Comparison of ENCODE assay signal across 2 cellular contexts in the genomic region with DNA sequence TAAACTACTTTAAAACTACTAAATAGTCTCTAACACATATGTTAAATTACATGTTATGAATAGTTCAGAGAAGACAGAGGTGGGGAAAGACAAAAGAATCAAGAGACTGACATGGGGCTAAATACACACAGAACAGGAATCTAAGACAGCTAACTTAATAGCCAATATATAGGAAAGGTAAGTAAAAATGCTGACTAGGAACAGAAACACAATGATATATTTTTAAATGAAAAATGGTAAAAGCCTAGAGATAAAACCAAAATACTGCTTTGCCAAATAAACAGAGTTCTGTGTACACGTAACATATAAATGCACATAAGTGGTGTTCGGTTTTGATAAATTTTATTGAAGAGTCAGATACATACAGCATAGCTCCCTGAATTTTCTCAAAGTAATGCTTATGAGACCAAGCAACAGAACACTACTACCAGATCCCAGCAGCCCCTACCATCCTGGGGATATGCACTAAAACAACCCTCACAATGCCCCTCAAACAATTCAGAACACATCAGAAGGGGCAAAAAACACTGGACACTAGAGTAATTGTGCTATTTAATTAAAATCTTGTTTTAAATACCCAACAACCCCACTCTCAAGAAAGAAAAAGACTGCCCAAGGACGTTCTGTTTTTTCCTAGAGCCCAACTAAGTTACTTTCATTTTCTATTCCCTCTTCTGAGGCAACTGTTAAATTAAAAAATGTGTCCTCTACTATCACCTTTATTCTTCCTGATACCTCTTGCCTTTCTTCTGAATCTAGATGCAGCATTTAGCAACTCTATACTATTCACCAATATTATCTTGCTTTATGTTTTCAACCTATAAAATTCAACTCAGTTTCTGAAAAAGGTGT.
A peak's percentile ranks its signal among the peaks of the same experiment; 100 is the strongest.
TF ChIP-seq lines count a peak whose summit lies in the region.

No MANE protein-coding gene starts in this region.

TF ChIP-seq in liver, 16 proteins besides CTCF, POLR2A, EP300 and RAD21 (continued from another document):
- TF ChIP-seq, protein P1, sequence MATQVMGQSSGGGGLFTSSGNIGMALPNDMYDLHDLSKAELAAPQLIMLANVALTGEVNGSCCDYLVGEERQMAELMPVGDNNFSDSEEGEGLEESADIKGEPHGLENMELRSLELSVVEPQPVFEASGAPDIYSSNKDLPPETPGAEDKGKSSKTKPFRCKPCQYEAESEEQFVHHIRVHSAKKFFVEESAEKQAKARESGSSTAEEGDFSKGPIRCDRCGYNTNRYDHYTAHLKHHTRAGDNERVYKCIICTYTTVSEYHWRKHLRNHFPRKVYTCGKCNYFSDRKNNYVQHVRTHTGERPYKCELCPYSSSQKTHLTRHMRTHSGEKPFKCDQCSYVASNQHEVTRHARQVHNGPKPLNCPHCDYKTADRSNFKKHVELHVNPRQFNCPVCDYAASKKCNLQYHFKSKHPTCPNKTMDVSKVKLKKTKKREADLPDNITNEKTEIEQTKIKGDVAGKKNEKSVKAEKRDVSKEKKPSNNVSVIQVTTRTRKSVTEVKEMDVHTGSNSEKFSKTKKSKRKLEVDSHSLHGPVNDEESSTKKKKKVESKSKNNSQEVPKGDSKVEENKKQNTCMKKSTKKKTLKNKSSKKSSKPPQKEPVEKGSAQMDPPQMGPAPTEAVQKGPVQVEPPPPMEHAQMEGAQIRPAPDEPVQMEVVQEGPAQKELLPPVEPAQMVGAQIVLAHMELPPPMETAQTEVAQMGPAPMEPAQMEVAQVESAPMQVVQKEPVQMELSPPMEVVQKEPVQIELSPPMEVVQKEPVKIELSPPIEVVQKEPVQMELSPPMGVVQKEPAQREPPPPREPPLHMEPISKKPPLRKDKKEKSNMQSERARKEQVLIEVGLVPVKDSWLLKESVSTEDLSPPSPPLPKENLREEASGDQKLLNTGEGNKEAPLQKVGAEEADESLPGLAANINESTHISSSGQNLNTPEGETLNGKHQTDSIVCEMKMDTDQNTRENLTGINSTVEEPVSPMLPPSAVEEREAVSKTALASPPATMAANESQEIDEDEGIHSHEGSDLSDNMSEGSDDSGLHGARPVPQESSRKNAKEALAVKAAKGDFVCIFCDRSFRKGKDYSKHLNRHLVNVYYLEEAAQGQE (IDR thresholded peaks at IDR 0.05) = no peak
- TF ChIP-seq SP1 (IDR thresholded peaks at IDR 0.05) (no peak), EGR1 (IDR thresholded peaks at IDR 0.05; ENCODE audit: low read depth in 2 of 2) (no peak), GABPA (IDR thresholded peaks at IDR 0.05 in 1 of 2, conservative IDR thresholded peaks at IDR 0.05 in 1 of 2) (no peak), FOXA2 (IDR thresholded peaks at IDR 0.05) (no peak), HNF4A (conservative IDR thresholded peaks at IDR 0.05) (no peak), JUND (IDR thresholded peaks at IDR 0.05) (no peak), FOXA1 (IDR thresholded peaks at IDR 0.05) (no peak), NR2F2 (IDR thresholded peaks at IDR 0.05) (no peak), TAF1 (conservative IDR thresholded peaks at IDR 0.05) (no peak), RXRA (IDR thresholded peaks at IDR 0.05) (no peak)
- TF ChIP-seq, protein P2, sequence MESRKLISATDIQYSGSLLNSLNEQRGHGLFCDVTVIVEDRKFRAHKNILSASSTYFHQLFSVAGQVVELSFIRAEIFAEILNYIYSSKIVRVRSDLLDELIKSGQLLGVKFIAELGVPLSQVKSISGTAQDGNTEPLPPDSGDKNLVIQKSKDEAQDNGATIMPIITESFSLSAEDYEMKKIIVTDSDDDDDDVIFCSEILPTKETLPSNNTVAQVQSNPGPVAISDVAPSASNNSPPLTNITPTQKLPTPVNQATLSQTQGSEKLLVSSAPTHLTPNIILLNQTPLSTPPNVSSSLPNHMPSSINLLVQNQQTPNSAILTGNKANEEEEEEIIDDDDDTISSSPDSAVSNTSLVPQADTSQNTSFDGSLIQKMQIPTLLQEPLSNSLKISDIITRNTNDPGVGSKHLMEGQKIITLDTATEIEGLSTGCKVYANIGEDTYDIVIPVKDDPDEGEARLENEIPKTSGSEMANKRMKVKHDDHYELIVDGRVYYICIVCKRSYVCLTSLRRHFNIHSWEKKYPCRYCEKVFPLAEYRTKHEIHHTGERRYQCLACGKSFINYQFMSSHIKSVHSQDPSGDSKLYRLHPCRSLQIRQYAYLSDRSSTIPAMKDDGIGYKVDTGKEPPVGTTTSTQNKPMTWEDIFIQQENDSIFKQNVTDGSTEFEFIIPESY (IDR thresholded peaks at IDR 0.05) = no peak
- TF ChIP-seq, protein P3, sequence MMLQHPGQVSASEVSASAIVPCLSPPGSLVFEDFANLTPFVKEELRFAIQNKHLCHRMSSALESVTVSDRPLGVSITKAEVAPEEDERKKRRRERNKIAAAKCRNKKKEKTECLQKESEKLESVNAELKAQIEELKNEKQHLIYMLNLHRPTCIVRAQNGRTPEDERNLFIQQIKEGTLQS (IDR thresholded peaks at IDR 0.05) = no peak
- TF ChIP-seq, protein P4, sequence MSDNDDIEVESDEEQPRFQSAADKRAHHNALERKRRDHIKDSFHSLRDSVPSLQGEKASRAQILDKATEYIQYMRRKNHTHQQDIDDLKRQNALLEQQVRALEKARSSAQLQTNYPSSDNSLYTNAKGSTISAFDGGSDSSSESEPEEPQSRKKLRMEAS (IDR thresholded peaks at IDR 0.05) = no peak

TF ChIP-seq in K562, 482 proteins besides CTCF, POLR2A, EP300 and RAD21 (continued from another document):
- TF ChIP-seq, protein P5, sequence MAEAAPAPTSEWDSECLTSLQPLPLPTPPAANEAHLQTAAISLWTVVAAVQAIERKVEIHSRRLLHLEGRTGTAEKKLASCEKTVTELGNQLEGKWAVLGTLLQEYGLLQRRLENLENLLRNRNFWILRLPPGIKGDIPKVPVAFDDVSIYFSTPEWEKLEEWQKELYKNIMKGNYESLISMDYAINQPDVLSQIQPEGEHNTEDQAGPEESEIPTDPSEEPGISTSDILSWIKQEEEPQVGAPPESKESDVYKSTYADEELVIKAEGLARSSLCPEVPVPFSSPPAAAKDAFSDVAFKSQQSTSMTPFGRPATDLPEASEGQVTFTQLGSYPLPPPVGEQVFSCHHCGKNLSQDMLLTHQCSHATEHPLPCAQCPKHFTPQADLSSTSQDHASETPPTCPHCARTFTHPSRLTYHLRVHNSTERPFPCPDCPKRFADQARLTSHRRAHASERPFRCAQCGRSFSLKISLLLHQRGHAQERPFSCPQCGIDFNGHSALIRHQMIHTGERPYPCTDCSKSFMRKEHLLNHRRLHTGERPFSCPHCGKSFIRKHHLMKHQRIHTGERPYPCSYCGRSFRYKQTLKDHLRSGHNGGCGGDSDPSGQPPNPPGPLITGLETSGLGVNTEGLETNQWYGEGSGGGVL (CRISPR knock-in tag; IDR thresholded peaks at IDR 0.05) = no peak
- TF ChIP-seq ZNF24 (IDR thresholded peaks at IDR 0.05) (no peak), NFIC (IDR thresholded peaks at IDR 0.05) (no peak), GATAD2A (IDR thresholded peaks at IDR 0.05) (no peak), SAP30 (IDR thresholded peaks at IDR 0.05; ENCODE audit: borderline replicate concordance, insufficient read depth, low read depth, low read length, poor library complexity, severe bottlenecking) (no peak), SOX6 (IDR thresholded peaks at IDR 0.05) (no peak), ESRRB (CRISPR knock-in tag; IDR thresholded peaks at IDR 0.05; ENCODE audit: borderline replicate concordance) (no peak), POU5F1 (IDR thresholded peaks at IDR 0.05; ENCODE audit: borderline replicate concordance, low read depth, low read length, partially characterized antibody) (no peak), MEF2D (tag; conservative IDR thresholded peaks at IDR 0.05; ENCODE audit: low read depth) (no peak), ZNF316 (IDR thresholded peaks at IDR 0.05) (peak; percentile 76), YY1 (IDR thresholded peaks at IDR 0.05; ENCODE audit: borderline replicate concordance in 1 of 3, control insufficient read depth in 1 of 3, extremely low read depth in 1 of 3, insufficient read depth in 3 of 3, insufficient read length in 1 of 3, insufficient replicate concordance in 2 of 3, low read depth in 1 of 3, low read length in 2 of 3) (no peak), FOS (IDR thresholded peaks at IDR 0.05; ENCODE audit: extremely low read depth, insufficient read length) (no peak), RCOR1 (IDR thresholded peaks at IDR 0.05; ENCODE audit: borderline replicate concordance in 1 of 2, low read depth in 2 of 2, low read length in 2 of 2) (no peak), SLC30A9 (CRISPR knock-in tag; IDR thresholded peaks at IDR 0.05) (no peak), C11orf30 (IDR thresholded peaks at IDR 0.05; ENCODE audit: low read depth) (peak; percentile 38; the same call in 1 of the 2 replicates), TEAD2 (tag; IDR thresholded peaks at IDR 0.05) (no peak), CBFB (CRISPR knock-in tag; IDR thresholded peaks at IDR 0.05) (no peak)
- TF ChIP-seq, protein P6, sequence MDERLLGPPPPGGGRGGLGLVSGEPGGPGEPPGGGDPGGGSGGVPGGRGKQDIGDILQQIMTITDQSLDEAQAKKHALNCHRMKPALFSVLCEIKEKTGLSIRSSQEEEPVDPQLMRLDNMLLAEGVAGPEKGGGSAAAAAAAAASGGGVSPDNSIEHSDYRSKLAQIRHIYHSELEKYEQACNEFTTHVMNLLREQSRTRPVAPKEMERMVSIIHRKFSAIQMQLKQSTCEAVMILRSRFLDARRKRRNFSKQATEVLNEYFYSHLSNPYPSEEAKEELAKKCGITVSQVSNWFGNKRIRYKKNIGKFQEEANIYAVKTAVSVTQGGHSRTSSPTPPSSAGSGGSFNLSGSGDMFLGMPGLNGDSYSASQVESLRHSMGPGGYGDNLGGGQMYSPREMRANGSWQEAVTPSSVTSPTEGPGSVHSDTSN (CRISPR knock-in tag; IDR thresholded peaks at IDR 0.05; ENCODE audit: low read depth) = no peak
- TF ChIP-seq, protein P6 (tag; conservative IDR thresholded peaks at IDR 0.05; ENCODE audit: low read depth) = no peak
- TF ChIP-seq, protein P7, sequence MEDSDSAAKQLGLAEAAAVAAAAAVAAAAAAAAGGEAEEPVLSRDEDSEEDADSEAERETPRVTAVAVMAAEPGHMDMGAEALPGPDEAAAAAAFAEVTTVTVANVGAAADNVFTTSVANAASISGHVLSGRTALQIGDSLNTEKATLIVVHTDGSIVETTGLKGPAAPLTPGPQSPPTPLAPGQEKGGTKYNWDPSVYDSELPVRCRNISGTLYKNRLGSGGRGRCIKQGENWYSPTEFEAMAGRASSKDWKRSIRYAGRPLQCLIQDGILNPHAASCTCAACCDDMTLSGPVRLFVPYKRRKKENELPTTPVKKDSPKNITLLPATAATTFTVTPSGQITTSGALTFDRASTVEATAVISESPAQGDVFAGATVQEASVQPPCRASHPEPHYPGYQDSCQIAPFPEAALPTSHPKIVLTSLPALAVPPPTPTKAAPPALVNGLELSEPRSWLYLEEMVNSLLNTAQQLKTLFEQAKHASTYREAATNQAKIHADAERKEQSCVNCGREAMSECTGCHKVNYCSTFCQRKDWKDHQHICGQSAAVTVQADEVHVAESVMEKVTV (CRISPR knock-in tag; IDR thresholded peaks at IDR 0.05) = no peak
- TF ChIP-seq, protein P8, sequence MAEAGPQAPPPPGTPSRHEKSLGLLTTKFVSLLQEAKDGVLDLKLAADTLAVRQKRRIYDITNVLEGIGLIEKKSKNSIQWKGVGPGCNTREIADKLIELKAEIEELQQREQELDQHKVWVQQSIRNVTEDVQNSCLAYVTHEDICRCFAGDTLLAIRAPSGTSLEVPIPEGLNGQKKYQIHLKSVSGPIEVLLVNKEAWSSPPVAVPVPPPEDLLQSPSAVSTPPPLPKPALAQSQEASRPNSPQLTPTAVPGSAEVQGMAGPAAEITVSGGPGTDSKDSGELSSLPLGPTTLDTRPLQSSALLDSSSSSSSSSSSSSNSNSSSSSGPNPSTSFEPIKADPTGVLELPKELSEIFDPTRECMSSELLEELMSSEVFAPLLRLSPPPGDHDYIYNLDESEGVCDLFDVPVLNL (CRISPR knock-in tag; IDR thresholded peaks at IDR 0.05; ENCODE audit: low read depth) = no peak
- TF ChIP-seq, protein P9, sequence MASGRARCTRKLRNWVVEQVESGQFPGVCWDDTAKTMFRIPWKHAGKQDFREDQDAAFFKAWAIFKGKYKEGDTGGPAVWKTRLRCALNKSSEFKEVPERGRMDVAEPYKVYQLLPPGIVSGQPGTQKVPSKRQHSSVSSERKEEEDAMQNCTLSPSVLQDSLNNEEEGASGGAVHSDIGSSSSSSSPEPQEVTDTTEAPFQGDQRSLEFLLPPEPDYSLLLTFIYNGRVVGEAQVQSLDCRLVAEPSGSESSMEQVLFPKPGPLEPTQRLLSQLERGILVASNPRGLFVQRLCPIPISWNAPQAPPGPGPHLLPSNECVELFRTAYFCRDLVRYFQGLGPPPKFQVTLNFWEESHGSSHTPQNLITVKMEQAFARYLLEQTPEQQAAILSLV (tag; IDR thresholded peaks at IDR 0.05) = no peak
- TF ChIP-seq, protein P2 (CRISPR knock-in tag; IDR thresholded peaks at IDR 0.05) = no peak
